In the genomic region with DNA sequence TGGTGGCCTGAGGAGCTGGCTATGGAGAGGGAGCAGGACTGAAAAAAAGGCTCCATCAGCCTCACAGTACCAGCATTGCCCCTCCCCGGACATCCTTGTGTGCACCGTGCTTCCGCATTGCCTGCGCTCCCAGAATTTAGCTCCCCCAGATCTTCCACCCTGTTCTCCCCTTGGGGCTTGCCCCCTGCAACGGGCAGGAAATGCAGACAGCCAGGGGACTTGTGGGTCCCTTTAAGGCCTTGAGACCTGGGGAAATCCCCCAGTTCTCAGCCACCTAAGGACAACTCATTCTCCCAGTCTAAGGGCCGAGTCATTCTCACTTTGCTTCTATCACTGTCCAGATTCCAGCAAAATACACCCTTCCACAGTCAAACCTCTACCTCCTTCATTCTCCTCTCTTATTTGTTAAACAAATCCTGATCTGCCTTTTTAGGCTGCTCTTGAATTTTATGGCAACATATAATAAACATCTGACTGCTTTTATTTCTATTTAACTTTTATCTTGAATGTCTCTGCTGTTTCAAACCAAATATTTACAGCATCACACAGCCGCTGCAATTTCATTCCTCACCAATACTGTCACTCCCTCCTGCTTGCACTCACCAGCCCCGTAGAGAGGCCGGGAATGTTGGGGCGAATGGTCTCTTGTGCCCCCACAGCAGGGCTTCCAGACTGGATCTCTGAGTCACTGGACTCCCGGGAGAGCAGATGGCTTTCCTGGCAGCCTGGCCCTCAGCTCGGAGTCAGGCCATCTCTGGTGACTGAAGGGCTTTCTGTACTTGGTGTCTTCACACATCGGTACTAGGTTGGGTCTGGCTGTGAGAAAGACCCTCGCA, we compare ENCODE assay signal across 11 cellular contexts.
DNase-seq lines count a peak whose midpoint lies in the region; ATAC-seq and TF ChIP-seq lines count a peak whose summit lies in the region.
"Had no signal": no experiment of that assay in that cellular context is flagged by ENCODE, and none has a peak within 500 bp of the region (broad histone marks: within the 10 kb centered on the region; RNA-seq: fewer than 3 reads in every experiment).

No MANE protein-coding gene starts in this region.

- TF ChIP-seq CTCF in GM23338 (conservative IDR thresholded peaks at IDR 0.05; ENCODE audit: low read depth in 2 of 2) (no peak), gastroesophageal sphincter (IDR thresholded peaks at IDR 0.05) (no peak)

- DNase-seq in GM23338 (ENCODE audit: low spot score): no peak
- peak; percentile 75 for DNase-seq in T1000 (lab: John Stamatoyannopoulos, UW)
- DNase-seq in smooth muscle cell of the brain vasculature (ENCODE audit: low read depth, low spot score): peak; percentile 81
- DNase-seq in CD1c-positive myeloid dendritic cell (ENCODE audit: extremely low spot score): no peak
- DNase-seq in NCI-H146 (lab: John Stamatoyannopoulos, UW): no peak
- DNase-seq: activated CD4-positive, alpha-beta T cell treated with anti-CD3 and anti-CD28 coated beads, Interleukin-2, amount 10 ng/mL, durations not matched to agents 7 days and 5 days; upper lobe of right lung had no signal

- H4K20me1 ChIP-seq in GM23338 (replicated peaks; ENCODE audit: insufficient read depth): no peaks in the 10 kb centered on the region

- H3K27ac ChIP-seq in GM23338 (ENCODE audit: low read depth) (no peak overlapping the region), gastroesophageal sphincter (peak overlapping the region in 3 of 4 donors; percentile 24 to 39 (median 34))
- H3K27ac ChIP-seq: upper lobe of right lung had no signal

- H3K4me1 ChIP-seq in GM23338 (ENCODE audit: insufficient read depth): no peaks in the 10 kb centered on the region
- peaks cover 0 to 13% (median 3%) of the 10 kb centered on the region in 3 donors for H3K4me1 ChIP-seq in gastroesophageal sphincter
- H3K4me1 ChIP-seq: upper lobe of right lung had no signal

- H3K9me3 ChIP-seq in gastroesophageal sphincter: no peaks in the 10 kb centered on the region
- H3K9me3 ChIP-seq: upper lobe of right lung had no signal

- peaks cover 19% of the 10 kb centered on the region; the same call in 1 of the 2 replicates for H3K9me2 ChIP-seq in GM23338 (ENCODE audit: insufficient read depth)

- H3K79me2 ChIP-seq in GM23338 (replicated peaks; ENCODE audit: insufficient read depth): no peaks in the 10 kb centered on the region

- peaks cover 3% of the 10 kb centered on the region; the same call in 1 of the 3 replicates for H3K4me1 Mint-ChIP-seq in GM23338
- H3K4me1 Mint-ChIP-seq: activated CD4-positive, alpha-beta T cell treated with anti-CD3 and anti-CD28 coated beads, Interleukin-2, amount 10 ng/mL, durations not matched to agents 7 days and 5 days; IgD-negative memory B cell had no signal

- H3K27me3 ChIP-seq in GM23338 (ENCODE audit: insufficient read depth) (no peaks in the 10 kb centered on the region), gastroesophageal sphincter (no peaks in the 10 kb centered on the region)
- H3K27me3 ChIP-seq: upper lobe of right lung had no signal

- no peaks in the 10 kb centered on the region for H3K36me3 ChIP-seq in GM23338 (ENCODE audit: insufficient read depth)
- no peaks in the 10 kb centered on the region for H3K36me3 ChIP-seq in gastroesophageal sphincter
- H3K36me3 ChIP-seq: upper lobe of right lung had no signal

- H2AFZ ChIP-seq in GM23338: no peak overlapping the region; the same call in 1 of the 2 replicates

- no peak overlapping the region for H3K4me3 Mint-ChIP-seq in GM23338
- H3K4me3 Mint-ChIP-seq: activated CD4-positive, alpha-beta T cell treated with anti-CD3 and anti-CD28 coated beads, Interleukin-2, amount 10 ng/mL, durations not matched to agents 7 days and 5 days; IgD-negative memory B cell had no signal

- no peak overlapping the region for H3K4me2 ChIP-seq in GM23338

- H3K9me3 Mint-ChIP-seq in GM23338: 0 out of 3 replicates have a peak, but pooled peaks cover 3% of the 10 kb centered on the region
- H3K9me3 Mint-ChIP-seq: activated CD4-positive, alpha-beta T cell treated with anti-CD3 and anti-CD28 coated beads, Interleukin-2, amount 10 ng/mL, durations not matched to agents 7 days and 5 days had no signal

- H3K4me3 ChIP-seq in GM23338 (no peak overlapping the region), gastroesophageal sphincter (no peak overlapping the region)
- H3K4me3 ChIP-seq: upper lobe of right lung had no signal

- peak overlapping the region; percentile 58; the same call in 1 of the 2 replicates for H3K27ac Mint-ChIP-seq in GM23338
- H3K27ac Mint-ChIP-seq: activated CD4-positive, alpha-beta T cell treated with anti-CD3 and anti-CD28 coated beads, Interleukin-2, amount 10 ng/mL, durations not matched to agents 7 days and 5 days; IgD-negative memory B cell had no signal

- H3F3A ChIP-seq in GM23338 (replicated peaks; ENCODE audit: low read depth): no peaks in the 10 kb centered on the region

- TF ChIP-seq EP300 in gastroesophageal sphincter (IDR thresholded peaks at IDR 0.05): no peak

- 33 to 39% methylated on average over 4 to 5 of the region's 14 CpGs for WGBS in gastroesophageal sphincter (ENCODE audit: low coverage in 1 of 2), 2 donors

- peaks cover 3% of the 10 kb centered on the region; the same call in 1 of the 3 replicates for H3K36me3 Mint-ChIP-seq in GM23338 (ENCODE audit: low read depth)

- ATAC-seq in GM23338 (no peak), gastroesophageal sphincter (peak; percentile 31), GM18907 (IDR thresholded peaks at IDR 0.05; ENCODE audit: unreplicated experiment) (no peak)
- ATAC-seq: HCT116, upper lobe of right lung had no signal

- no peaks in the 10 kb centered on the region for H3K27me3 Mint-ChIP-seq in GM23338 (ENCODE audit: insufficient read depth, low read depth, poor library complexity)
- H3K27me3 Mint-ChIP-seq: activated CD4-positive, alpha-beta T cell treated with anti-CD3 and anti-CD28 coated beads, Interleukin-2, amount 10 ng/mL, durations not matched to agents 7 days and 5 days; IgD-negative memory B cell had no signal

- no peak for TF ChIP-seq POLR2A in gastroesophageal sphincter (IDR thresholded peaks at IDR 0.05)

TF ChIP-seq in GM23338, 12 proteins besides CTCF, POLR2A, EP300 and RAD21 (continues in another document):
- TF ChIP-seq ZNF331 (CRISPR knock-in tag; IDR thresholded peaks at IDR 0.05; ENCODE audit: low read depth) (no peak), POLR2AphosphoS5 (IDR thresholded peaks at IDR 0.05; ENCODE audit: low read depth) (no peak), JUNB (IDR thresholded peaks at IDR 0.05; ENCODE audit: unreplicated experiment) (no peak), STAT1 (IDR thresholded peaks at IDR 0.05; ENCODE audit: unreplicated experiment) (no peak), CREB1 (CRISPR knock-in tag; IDR thresholded peaks at IDR 0.05; ENCODE audit: low read depth) (no peak)
- TF ChIP-seq, protein P1, sequence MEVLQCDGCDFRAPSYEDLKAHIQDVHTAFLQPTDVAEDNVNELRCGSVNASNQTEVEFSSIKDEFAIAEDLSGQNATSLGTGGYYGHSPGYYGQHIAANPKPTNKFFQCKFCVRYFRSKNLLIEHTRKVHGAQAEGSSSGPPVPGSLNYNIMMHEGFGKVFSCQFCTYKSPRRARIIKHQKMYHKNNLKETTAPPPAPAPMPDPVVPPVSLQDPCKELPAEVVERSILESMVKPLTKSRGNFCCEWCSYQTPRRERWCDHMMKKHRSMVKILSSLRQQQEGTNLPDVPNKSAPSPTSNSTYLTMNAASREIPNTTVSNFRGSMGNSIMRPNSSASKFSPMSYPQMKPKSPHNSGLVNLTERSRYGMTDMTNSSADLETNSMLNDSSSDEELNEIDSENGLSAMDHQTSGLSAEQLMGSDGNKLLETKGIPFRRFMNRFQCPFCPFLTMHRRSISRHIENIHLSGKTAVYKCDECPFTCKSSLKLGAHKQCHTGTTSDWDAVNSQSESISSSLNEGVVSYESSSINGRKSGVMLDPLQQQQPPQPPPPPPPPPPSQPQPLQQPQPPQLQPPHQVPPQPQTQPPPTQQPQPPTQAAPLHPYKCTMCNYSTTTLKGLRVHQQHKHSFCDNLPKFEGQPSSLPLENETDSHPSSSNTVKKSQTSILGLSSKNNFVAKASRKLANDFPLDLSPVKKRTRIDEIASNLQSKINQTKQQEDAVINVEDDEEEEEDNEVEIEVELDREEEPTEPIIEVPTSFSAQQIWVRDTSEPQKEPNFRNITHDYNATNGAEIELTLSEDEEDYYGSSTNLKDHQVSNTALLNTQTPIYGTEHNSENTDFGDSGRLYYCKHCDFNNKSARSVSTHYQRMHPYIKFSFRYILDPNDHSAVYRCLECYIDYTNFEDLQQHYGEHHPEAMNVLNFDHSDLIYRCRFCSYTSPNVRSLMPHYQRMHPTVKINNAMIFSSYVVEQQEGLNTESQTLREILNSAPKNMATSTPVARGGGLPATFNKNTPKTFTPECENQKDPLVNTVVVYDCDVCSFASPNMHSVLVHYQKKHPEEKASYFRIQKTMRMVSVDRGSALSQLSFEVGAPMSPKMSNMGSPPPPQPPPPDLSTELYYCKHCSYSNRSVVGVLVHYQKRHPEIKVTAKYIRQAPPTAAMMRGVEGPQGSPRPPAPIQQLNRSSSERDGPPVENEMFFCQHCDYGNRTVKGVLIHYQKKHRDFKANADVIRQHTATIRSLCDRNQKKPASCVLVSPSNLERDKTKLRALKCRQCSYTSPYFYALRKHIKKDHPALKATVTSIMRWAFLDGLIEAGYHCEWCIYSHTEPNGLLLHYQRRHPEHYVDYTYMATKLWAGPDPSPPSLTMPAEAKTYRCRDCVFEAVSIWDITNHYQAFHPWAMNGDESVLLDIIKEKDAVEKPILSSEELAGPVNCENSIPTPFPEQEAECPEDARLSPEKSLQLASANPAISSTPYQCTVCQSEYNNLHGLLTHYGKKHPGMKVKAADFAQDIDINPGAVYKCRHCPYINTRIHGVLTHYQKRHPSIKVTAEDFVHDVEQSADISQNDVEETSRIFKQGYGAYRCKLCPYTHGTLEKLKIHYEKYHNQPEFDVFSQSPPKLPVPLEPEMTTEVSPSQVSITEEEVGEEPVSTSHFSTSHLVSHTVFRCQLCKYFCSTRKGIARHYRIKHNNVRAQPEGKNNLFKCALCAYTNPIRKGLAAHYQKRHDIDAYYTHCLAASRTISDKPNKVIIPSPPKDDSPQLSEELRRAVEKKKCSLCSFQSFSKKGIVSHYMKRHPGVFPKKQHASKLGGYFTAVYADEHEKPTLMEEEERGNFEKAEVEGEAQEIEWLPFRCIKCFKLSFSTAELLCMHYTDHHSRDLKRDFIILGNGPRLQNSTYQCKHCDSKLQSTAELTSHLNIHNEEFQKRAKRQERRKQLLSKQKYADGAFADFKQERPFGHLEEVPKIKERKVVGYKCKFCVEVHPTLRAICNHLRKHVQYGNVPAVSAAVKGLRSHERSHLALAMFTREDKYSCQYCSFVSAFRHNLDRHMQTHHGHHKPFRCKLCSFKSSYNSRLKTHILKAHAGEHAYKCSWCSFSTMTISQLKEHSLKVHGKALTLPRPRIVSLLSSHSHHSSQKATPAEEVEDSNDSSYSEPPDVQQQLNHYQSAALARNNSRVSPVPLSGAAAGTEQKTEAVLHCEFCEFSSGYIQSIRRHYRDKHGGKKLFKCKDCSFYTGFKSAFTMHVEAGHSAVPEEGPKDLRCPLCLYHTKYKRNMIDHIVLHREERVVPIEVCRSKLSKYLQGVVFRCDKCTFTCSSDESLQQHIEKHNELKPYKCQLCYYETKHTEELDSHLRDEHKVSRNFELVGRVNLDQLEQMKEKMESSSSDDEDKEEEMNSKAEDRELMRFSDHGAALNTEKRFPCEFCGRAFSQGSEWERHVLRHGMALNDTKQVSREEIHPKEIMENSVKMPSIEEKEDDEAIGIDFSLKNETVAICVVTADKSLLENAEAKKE (CRISPR knock-in tag; IDR thresholded peaks at IDR 0.05): no peak

Comparison
In these comparisons a context has a peak if more than half of its experiments do, and no peak if none do; other contexts are left out.
1. DNase-seq: peak in T1000 (single experiment) and smooth muscle cell of the brain vasculature (single experiment); none in GM23338 (single experiment), CD1c-positive myeloid dendritic cell (single experiment) and NCI-H146 (single experiment).